11 cellular contexts compared by ENCODE assay signal in genomic region chr1:87685366-87686136, GRCh38.
DNase-seq lines count a peak whose midpoint lies in the region; TF ChIP-seq lines count a peak whose summit lies in the region.
"Had no signal": no experiment of that assay in that cellular context is flagged by ENCODE, and none has a peak within 500 bp of the region (broad histone marks: within the 10 kb centered on the region; RNA-seq: fewer than 3 reads in every experiment).

No MANE protein-coding gene starts in this region.

- H3K4me1 ChIP-seq in ES-I3 (ENCODE audit: insufficient read depth, low read length) (peaks cover 16% of the 10 kb centered on the region), neuronal stem cell (ENCODE audit: control insufficient read depth in 2 of 2, insufficient read depth in 1 of 2, low read depth in 1 of 2, low read length in 2 of 2) (peaks cover 4 to 15% of the 10 kb centered on the region in 2 donors)
- H3K4me1 ChIP-seq: right lobe of liver had no signal

- H3K4ac ChIP-seq in neuronal stem cell (ENCODE audit: low read length), result no peak overlapping the region

- H2BK12ac ChIP-seq in neuronal stem cell (ENCODE audit: low read length), result no peak overlapping the region

- H3K4me2 ChIP-seq in neuronal stem cell (ENCODE audit: insufficient read depth, low read length, poor library complexity, severe bottlenecking), result no peak overlapping the region

- no peak overlapping the region for H3K23ac ChIP-seq in neuronal stem cell (ENCODE audit: low read depth, low read length, poor library complexity)

- no peak overlapping the region for H2BK15ac ChIP-seq in neuronal stem cell (ENCODE audit: low read length)

- H3K36me3 ChIP-seq in ES-I3 (ENCODE audit: insufficient read depth, low read length) (no peaks in the 10 kb centered on the region), neuronal stem cell (replicated peaks in 1 of 2; ENCODE audit: control insufficient read depth in 2 of 2, insufficient read depth in 2 of 2, low read length in 2 of 2) (no peaks in the 10 kb centered on the region)
- H3K36me3 ChIP-seq: right lobe of liver had no signal

- H3K4me3 ChIP-seq in fibroblast of villous mesenchyme (ENCODE audit: low read depth, low read length) (no peak overlapping the region), neuronal stem cell (ENCODE audit: low read length in 2 of 2) (peak overlapping the region in 1 of 2 donors; percentile 31)

- H3K9me3 ChIP-seq in ES-I3 (ENCODE audit: control insufficient read depth, insufficient read depth, low read length) (no peaks in the 10 kb centered on the region), neuronal stem cell (replicated peaks in 1 of 2; ENCODE audit: control insufficient read depth in 2 of 2, insufficient read depth in 1 of 2, low read depth in 1 of 2, low read length in 2 of 2) (no peaks in the 10 kb centered on the region)
- H3K9me3 ChIP-seq: right lobe of liver had no signal

- no peak overlapping the region for H2BK120ac ChIP-seq in neuronal stem cell (ENCODE audit: low read depth, low read length)

- no peaks in the 10 kb centered on the region for H3K79me1 ChIP-seq in neuronal stem cell (ENCODE audit: low read depth, low read length)

- H3K14ac ChIP-seq in neuronal stem cell (ENCODE audit: low read length), result no peak overlapping the region

- no peak overlapping the region for H4K8ac ChIP-seq in neuronal stem cell (ENCODE audit: low read depth, low read length)

- POLR2A ChIA-PET in RWPE1 (lab: Yijun Ruan, JAX; ENCODE audit: low non-redundant PET), result no interaction called here

- no peak overlapping the region for H2BK5ac ChIP-seq in neuronal stem cell (ENCODE audit: low read length)

- WGBS in neuronal stem cell (ENCODE audit: extremely low coverage in 2 of 2, insufficient read length in 2 of 2, insufficient replicate concordance in 1 of 2), 2 donors, result no CpG with 5 or more reads among the region's 16 CpGs

- H3K9ac ChIP-seq in ES-I3 (ENCODE audit: low read depth, low read length) (peak overlapping the region; percentile 29), neuronal stem cell (ENCODE audit: low read depth, low read length, poor library complexity) (no peak overlapping the region)

- no peak overlapping the region for H4K91ac ChIP-seq in neuronal stem cell (ENCODE audit: low read depth, low read length, poor library complexity)

- CTCF ChIA-PET in RWPE1 (lab: Yijun Ruan, JAX), result interaction anchor here (0.6 kb wide), 1 partner anchor 81 kb away, joined by 3 read pairs; no protein-coding TSS in a partner anchor

- H2AK5ac ChIP-seq in neuronal stem cell (ENCODE audit: low read depth, low read length), result no peak overlapping the region

- H3K27ac ChIP-seq in neuronal stem cell (replicated peaks; ENCODE audit: low read length) (no peak overlapping the region), RWPE1 (no peak overlapping the region)

- no peaks in the 10 kb centered on the region for H3K27me3 ChIP-seq in neuronal stem cell (ENCODE audit: control insufficient read depth in 3 of 3, insufficient read depth in 3 of 3, low read depth in 1 of 3, low read length in 3 of 3)
- H3K27me3 ChIP-seq: right lobe of liver had no signal

- H2AFZ ChIP-seq in neuronal stem cell (ENCODE audit: low read length), result peak overlapping the region; percentile 93

- DNase-seq in RPMI7951 (ENCODE audit: low read depth) (peak; percentile 14), fibroblast of villous mesenchyme (ENCODE audit: low read depth) (peak; percentile 36), neuronal stem cell (ENCODE audit: low spot score) (no peak), RWPE1 (ENCODE audit: low spot score) (no peak), NK-92 (lab: John Stamatoyannopoulos, UW; ENCODE audit: unreplicated experiment) (no peak), germinal center (ENCODE audit: low spot score) (no peak), occipital lobe (lab: John Stamatoyannopoulos, UW) (no peak)
- DNase-seq: Kasumi-1, NCI-H2171, right lobe of liver had no signal

- TF ChIP-seq CTCF in fibroblast of villous mesenchyme (IDR thresholded peaks at IDR 0.05; ENCODE audit: insufficient read depth, low read depth, low read length) (no peak), RWPE1 (conservative IDR thresholded peaks at IDR 0.05; ENCODE audit: low read depth) (no peak)

- H3K18ac ChIP-seq in neuronal stem cell (ENCODE audit: low read length), result no peak overlapping the region

Comparison
In these comparisons a context has a peak if more than half of its experiments do, and no peak if none do; other contexts are left out.
1. DNase-seq: peak in RPMI7951 (single experiment) and fibroblast of villous mesenchyme (single experiment); none in neuronal stem cell (single experiment), RWPE1 (single experiment), NK-92 (single experiment), germinal center (single experiment) and occipital lobe (single experiment).